ENCODE assay signal across 1 cellular context in the genomic region with DNA sequence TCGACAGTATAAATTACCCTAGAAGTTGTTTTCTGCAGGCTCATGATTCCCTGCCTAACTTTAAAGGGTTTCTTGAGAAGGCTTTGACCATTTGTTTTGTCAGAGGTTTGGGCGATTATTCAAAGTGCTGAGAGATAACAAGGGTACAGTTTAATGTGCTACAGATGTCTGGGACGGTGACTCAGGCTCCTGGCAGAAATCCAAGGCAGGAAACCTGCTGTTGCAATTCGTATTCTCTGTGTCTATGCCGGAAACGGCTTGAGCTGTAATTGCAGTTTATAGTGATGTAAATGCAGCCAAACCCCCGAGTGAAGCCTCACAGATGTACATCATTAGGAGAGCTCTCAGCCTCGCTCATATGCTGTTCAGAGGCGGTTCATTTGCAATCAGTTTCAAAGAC.
A peak's percentile ranks its signal among the peaks of the same experiment; 100 is the strongest.
TF ChIP-seq lines count a peak whose summit lies in the region.

No MANE protein-coding gene starts in this region.

TF ChIP-seq in SK-N-SH treated with all-trans-retinoic acid at 6 μM for 48 hours, 23 proteins besides CTCF, POLR2A, EP300 and RAD21 (continued from another document):
- TF ChIP-seq, protein P1, sequence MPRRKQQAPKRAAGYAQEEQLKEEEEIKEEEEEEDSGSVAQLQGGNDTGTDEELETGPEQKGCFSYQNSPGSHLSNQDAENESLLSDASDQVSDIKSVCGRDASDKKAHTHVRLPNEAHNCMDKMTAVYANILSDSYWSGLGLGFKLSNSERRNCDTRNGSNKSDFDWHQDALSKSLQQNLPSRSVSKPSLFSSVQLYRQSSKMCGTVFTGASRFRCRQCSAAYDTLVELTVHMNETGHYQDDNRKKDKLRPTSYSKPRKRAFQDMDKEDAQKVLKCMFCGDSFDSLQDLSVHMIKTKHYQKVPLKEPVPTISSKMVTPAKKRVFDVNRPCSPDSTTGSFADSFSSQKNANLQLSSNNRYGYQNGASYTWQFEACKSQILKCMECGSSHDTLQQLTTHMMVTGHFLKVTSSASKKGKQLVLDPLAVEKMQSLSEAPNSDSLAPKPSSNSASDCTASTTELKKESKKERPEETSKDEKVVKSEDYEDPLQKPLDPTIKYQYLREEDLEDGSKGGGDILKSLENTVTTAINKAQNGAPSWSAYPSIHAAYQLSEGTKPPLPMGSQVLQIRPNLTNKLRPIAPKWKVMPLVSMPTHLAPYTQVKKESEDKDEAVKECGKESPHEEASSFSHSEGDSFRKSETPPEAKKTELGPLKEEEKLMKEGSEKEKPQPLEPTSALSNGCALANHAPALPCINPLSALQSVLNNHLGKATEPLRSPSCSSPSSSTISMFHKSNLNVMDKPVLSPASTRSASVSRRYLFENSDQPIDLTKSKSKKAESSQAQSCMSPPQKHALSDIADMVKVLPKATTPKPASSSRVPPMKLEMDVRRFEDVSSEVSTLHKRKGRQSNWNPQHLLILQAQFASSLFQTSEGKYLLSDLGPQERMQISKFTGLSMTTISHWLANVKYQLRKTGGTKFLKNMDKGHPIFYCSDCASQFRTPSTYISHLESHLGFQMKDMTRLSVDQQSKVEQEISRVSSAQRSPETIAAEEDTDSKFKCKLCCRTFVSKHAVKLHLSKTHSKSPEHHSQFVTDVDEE (CRISPR knock-in tag; IDR thresholded peaks at IDR 0.05) = peak; percentile 79
- no peak for TF ChIP-seq ZNF70 (CRISPR knock-in tag; IDR thresholded peaks at IDR 0.05)
- TF ChIP-seq ZFP3 (CRISPR knock-in tag; IDR thresholded peaks at IDR 0.05) = peak; percentile 69
